26 cellular contexts compared by ENCODE assay signal in genomic region chr14:45998554-45998953, GRCh38.
"Had no signal": no experiment of that assay in that cellular context is flagged by ENCODE, and none has a peak within 500 bp of the region (broad histone marks: within the 10 kb centered on the region; RNA-seq: fewer than 3 reads in every experiment).

No MANE protein-coding gene starts in this region.

- H3K4me3 ChIP-seq: coronary artery, esophagus squamous epithelium, gastrocnemius medialis, heart right ventricle, left lung, lower lobe of right lung, mucosa of descending colon had no signal

- H3K27me3 ChIP-seq: esophagus squamous epithelium, gastrocnemius medialis, heart right ventricle, left lung had no signal

- H3K27ac ChIP-seq: coronary artery, epithelial cell of prostate, esophagus squamous epithelium, gastrocnemius medialis, heart right ventricle, left lung, lower lobe of right lung had no signal

- H3K36me3 ChIP-seq: esophagus squamous epithelium, gastrocnemius medialis, heart right ventricle, left lung, lower lobe of right lung had no signal

- DNase-seq: effector CD8-positive, alpha-beta T cell; effector memory CD8-positive, alpha-beta T cell; endodermal cell; erythroblast; esophagus squamous epithelium; foreskin fibroblast; foreskin melanocyte; gastrocnemius medialis; glutamatergic neuron; head of caudate nucleus; heart right ventricle; hippocampal formation; left cardiac atrium; left lung; left ventricle myocardium superior; lower lobe of right lung; mesenchymal stem cell; mucosa of descending colon; naive B cell had no signal

- ATAC-seq: effector memory CD8-positive, alpha-beta T cell; esophagus mucosa; gastrocnemius medialis; heart right ventricle; left cardiac atrium; left lung; left ventricle myocardium superior; lower lobe of right lung; mucosa of descending colon had no signal

- H3K9me3 ChIP-seq: esophagus squamous epithelium, gastrocnemius medialis, lower lobe of right lung, mucosa of descending colon had no signal

- FAIRE-seq: colon, endometrium, islet of Langerhans, keratinocyte had no signal

- H3K4me1 ChIP-seq: esophagus squamous epithelium, gastrocnemius medialis, heart right ventricle, left lung, lower lobe of right lung had no signal
